8 cellular contexts compared by ENCODE assay signal in the genomic region with DNA sequence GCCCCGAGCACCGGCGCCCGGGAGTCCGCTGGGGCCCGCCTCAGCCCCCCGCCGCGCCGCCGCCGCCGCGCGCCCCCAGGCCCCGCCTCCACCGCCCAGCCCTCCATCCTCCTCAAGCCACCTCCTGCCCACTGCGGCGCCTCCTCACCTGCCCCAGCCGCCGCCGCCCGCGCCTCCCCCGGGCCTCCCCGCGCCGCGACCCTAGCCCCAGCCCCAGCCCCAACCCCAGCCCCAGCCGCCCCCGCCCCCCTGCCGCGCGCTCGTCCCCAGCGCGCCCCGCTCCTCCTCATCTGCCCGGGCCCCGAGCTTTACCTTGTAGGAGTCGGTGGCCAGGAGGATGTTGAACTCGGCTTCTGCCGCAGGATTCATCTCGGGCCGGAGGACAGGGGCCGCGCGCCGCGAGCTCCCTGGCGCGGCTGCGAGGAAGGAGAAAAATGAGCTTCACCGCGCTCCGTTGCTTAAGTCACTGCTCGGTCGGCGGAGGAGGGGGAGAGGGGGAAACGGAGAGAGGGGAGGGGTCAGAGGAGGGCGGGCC. TPM values are rescaled to one million over a fixed set of nuclear protein-coding genes. Genes with fewer than 3 reads are reported as not detected.
DNase-seq lines count a peak whose midpoint lies in the region; TF ChIP-seq lines count a peak whose summit lies in the region.

A gene (minus strand): TSS at position 468 of the 535 bp plus-strand sequence. CDS start 99 bp downstream, at position 369.

- DNase-seq in DMS153 (lab: John Stamatoyannopoulos, UW) (peak; percentile 23), DMS153 treated with DMSO at 0.1 percent for 48 hours (lab: John Stamatoyannopoulos, UW; ENCODE audit: unreplicated experiment) (no peak), HFF-Myc (ENCODE audit: extremely low read depth, low read depth) (no peak), NCI-H2171 treated with DMSO at 0.1 percent for 48 hours (lab: John Stamatoyannopoulos, UW) (peak; percentile 44), activated gamma-delta T cell treated with Interleukin-2 at 50 U/mL for 16 hours (peak; percentile 45), glutamatergic neuron (peak; percentile 65), posterior vena cava (ENCODE audit: low spot score) (peak; percentile 91), 8988T (no peak)

- H3K27me3 Mint-ChIP-seq in glutamatergic neuron (ENCODE audit: unreplicated experiment), result peaks cover 11% of the 10 kb centered on the region

- H3K4me1 Mint-ChIP-seq in glutamatergic neuron (ENCODE audit: low read depth, unreplicated experiment), result peaks cover 21% of the 10 kb centered on the region

- H3K4me3 ChIP-seq in HFF-Myc (replicated peaks; ENCODE audit: low read depth, low read length), result peak within 1 kb of the TSS; percentile 87

- peak within 1 kb of the TSS; percentile 98 for H3K27ac Mint-ChIP-seq in glutamatergic neuron (ENCODE audit: unreplicated experiment)

- H3K9me3 Mint-ChIP-seq in glutamatergic neuron (ENCODE audit: unreplicated experiment), result peaks cover 6% of the 10 kb centered on the region

- no peaks in the 10 kb centered on the region for H3K36me3 Mint-ChIP-seq in glutamatergic neuron (ENCODE audit: unreplicated experiment)

- peak within 1 kb of the TSS; percentile 98 for H3K4me3 Mint-ChIP-seq in glutamatergic neuron (ENCODE audit: unreplicated experiment)

- intact Hi-C loops in posterior vena cava (cut with DNase I), result loop anchor here in 1 of 2 donors (5.0 kb wide), 1 partner anchor 138 kb away; no protein-coding TSS in a partner anchor

- TF ChIP-seq CTCF in HFF-Myc (IDR thresholded peaks at IDR 0.05; ENCODE audit: low read depth, low read length, missing control alignments) (no peak), glutamatergic neuron (IDR thresholded peaks at IDR 0.05; ENCODE audit: partially characterized antibody, unreplicated experiment) (no peak)

RNA-seq across cellular contexts. Expression of the gene that starts here (rescaled TPM):
- 48.4 TPM for total RNA-seq in glutamatergic neuron (ENCODE audit: unreplicated experiment)
- total RNA-seq in posterior vena cava, result 100 to 1,000 TPM; 223 to 394 TPM

Comparison
In these comparisons a context has a peak if more than half of its experiments do, and no peak if none do; other contexts are left out.
1. DNase-seq: peak in DMS153 (single experiment), NCI-H2171 treated with DMSO at 0.1 percent for 48 hours (single experiment), activated gamma-delta T cell treated with Interleukin-2 at 50 U/mL for 16 hours (single experiment), glutamatergic neuron (single experiment) and posterior vena cava (single experiment); none in DMS153 treated with DMSO at 0.1 percent for 48 hours (single experiment), HFF-Myc (single experiment) and 8988T (single experiment).